Comparison of ENCODE assay signal across 11 cellular contexts in the genomic region with DNA sequence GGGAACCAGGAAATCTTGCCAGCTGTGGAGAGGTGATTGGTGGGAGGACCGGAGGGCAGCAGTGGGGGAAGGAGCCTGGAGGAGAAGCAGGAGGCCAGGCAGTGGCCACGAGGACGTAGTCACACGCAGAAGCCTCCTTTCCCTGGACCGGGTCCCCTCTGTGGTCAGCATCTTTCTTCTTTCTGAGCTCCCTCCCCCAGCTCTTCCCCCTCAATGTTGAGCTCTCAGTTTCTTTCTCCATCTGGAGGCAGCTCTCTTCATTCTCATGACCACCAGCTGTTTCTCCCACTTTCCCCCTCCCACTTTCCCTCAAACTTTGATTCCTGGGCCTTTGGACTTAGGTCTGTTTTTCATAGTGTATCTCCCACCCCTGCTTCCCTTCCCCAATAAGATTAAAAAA. TPM values are rescaled to one million over a fixed set of nuclear protein-coding genes. Genes with fewer than 3 reads are reported as not detected.
DNase-seq lines count a peak whose midpoint lies in the region; ATAC-seq and TF ChIP-seq lines count a peak whose summit lies in the region.
"Had no signal": no experiment of that assay in that cellular context is flagged by ENCODE, and none has a peak within 500 bp of the region (broad histone marks: within the 10 kb centered on the region; RNA-seq: fewer than 3 reads in every experiment).

No MANE protein-coding gene starts in this region.

- no peak for ATAC-seq in GM21515 (IDR thresholded peaks at IDR 0.05; ENCODE audit: unreplicated experiment)
- no peak for ATAC-seq in HG03135 (IDR thresholded peaks at IDR 0.05; ENCODE audit: unreplicated experiment)

- no peak for TF ChIP-seq CTCF in foreskin fibroblast (IDR thresholded peaks at IDR 0.05; ENCODE audit: low read depth, low read length)

- no peak for DNase-seq in SJSA1 (ENCODE audit: low read depth in 1 of 2, low spot score in 2 of 2)
- peak in 1 of 2 donors; percentile 46 for DNase-seq in foreskin fibroblast
- no peak for DNase-seq in trophoblast cell
- no peak for DNase-seq in NCI-H2081 treated with DMSO at 0.1 percent for 48 hours (lab: John Stamatoyannopoulos, UW)
- no peak for DNase-seq in CD4-positive, alpha-beta memory T cell
- DNase-seq: BE2C, MM.1S, NCI-H510A treated with DMSO at 0.1 percent for 48 hours had no signal

- H3K79me1 ChIP-seq in trophoblast cell (ENCODE audit: low read length), result peaks cover 33% of the 10 kb centered on the region

- peak overlapping the region; percentile 58 for H4K12ac ChIP-seq in trophoblast cell (ENCODE audit: low read depth, low read length)

- H3K18ac ChIP-seq in trophoblast cell (ENCODE audit: low read length), result peak overlapping the region; percentile 88

- H2BK12ac ChIP-seq in trophoblast cell (ENCODE audit: low read length), result peak overlapping the region; percentile 99

- peak overlapping the region; percentile 98 for H3K14ac ChIP-seq in trophoblast cell (ENCODE audit: low read length)

- no peak overlapping the region for H2AFZ ChIP-seq in ACC112 (ENCODE audit: low read length, unreplicated experiment)
- no peak overlapping the region for H2AFZ ChIP-seq in trophoblast cell (ENCODE audit: insufficient read depth, low read length, poor library complexity)

- peak overlapping the region; percentile 94 for H2BK120ac ChIP-seq in trophoblast cell (ENCODE audit: insufficient read depth, low read length, poor library complexity)

- no peak overlapping the region for H3K27ac Mint-ChIP-seq in CD4-positive, alpha-beta memory T cell

- no peaks in the 10 kb centered on the region for H3K4me1 Mint-ChIP-seq in CD4-positive, alpha-beta memory T cell

- peaks cover 21 to 30% of the 10 kb centered on the region in 2 donors for H3K27me3 Mint-ChIP-seq in CD4-positive, alpha-beta memory T cell

- H3K79me2 ChIP-seq in ACC112 (ENCODE audit: control insufficient read depth, insufficient read depth, low read length, unreplicated experiment) (peaks cover 87% of the 10 kb centered on the region), trophoblast cell (ENCODE audit: control insufficient read depth, insufficient read depth, low read length, poor library complexity) (peaks cover 14% of the 10 kb centered on the region)

- H3K9ac ChIP-seq in trophoblast cell (ENCODE audit: low read length), result no peak overlapping the region

- H3K4ac ChIP-seq in trophoblast cell (ENCODE audit: low read depth, low read length), result peak overlapping the region; percentile 88

- H3K36me3 ChIP-seq in ACC112 (ENCODE audit: insufficient read depth, low read length) (no peaks in the 10 kb centered on the region), SJSA1 (peaks cover 32% of the 10 kb centered on the region), trophoblast cell (ENCODE audit: control insufficient read depth in 1 of 2, insufficient read depth in 2 of 2, low read length in 2 of 2) (peaks cover 3 to 6% of the 10 kb centered on the region in 2 experiments)
- no peaks in the 10 kb centered on the region for H3K36me3 ChIP-seq in CD4-positive, alpha-beta memory T cell (ENCODE audit: insufficient read depth, low read length)
- H3K36me3 ChIP-seq: BE2C had no signal

- H4K91ac ChIP-seq in trophoblast cell (ENCODE audit: low read depth, low read length), result peak overlapping the region; percentile 98

- intact Hi-C loops in CD4-positive, alpha-beta memory T cell (cut with micrococcal nuclease), result no loop called here

- WGBS in trophoblast cell (ENCODE audit: extremely low coverage, insufficient coverage, insufficient read length), result no CpG with 5 or more reads among the region's 5 CpGs

- H3K9me3 ChIP-seq in SJSA1 (replicated peaks), result no peaks in the 10 kb centered on the region
- no peaks in the 10 kb centered on the region for H3K9me3 ChIP-seq in trophoblast cell (ENCODE audit: insufficient read depth, low read depth, low read length)
- no peaks in the 10 kb centered on the region for H3K9me3 ChIP-seq in CD4-positive, alpha-beta memory T cell (ENCODE audit: control insufficient read depth in 1 of 2, low read length in 2 of 2)
- H3K9me3 ChIP-seq: BE2C had no signal

- H2BK5ac ChIP-seq in trophoblast cell (ENCODE audit: low read depth, low read length, poor library complexity), result peak overlapping the region; percentile 98

- peak overlapping the region; percentile 13 for H3K4me2 ChIP-seq in trophoblast cell (ENCODE audit: low read length)

- H3K36me3 Mint-ChIP-seq in CD4-positive, alpha-beta memory T cell, result no peaks in the 10 kb centered on the region

- H3K23ac ChIP-seq in trophoblast cell (ENCODE audit: low read length), result no peak overlapping the region

- H3K4me1 ChIP-seq in ACC112 (ENCODE audit: control insufficient read depth, insufficient read depth, low read length, unreplicated experiment) (peaks cover 70% of the 10 kb centered on the region), SJSA1 (replicated peaks) (peaks cover 80% of the 10 kb centered on the region), trophoblast cell (ENCODE audit: control insufficient read depth in 1 of 2, insufficient read depth in 2 of 2, low read length in 2 of 2) (peaks cover 47 to 66% of the 10 kb centered on the region in 2 experiments)
- H3K4me1 ChIP-seq in CD4-positive, alpha-beta memory T cell (ENCODE audit: insufficient read depth, low read length), result no peaks in the 10 kb centered on the region
- H3K4me1 ChIP-seq: BE2C had no signal

- CTCF ChIA-PET in CD4-positive, alpha-beta memory T cell (lab: Charles Lee; ENCODE audit: partially characterized antibody), result interaction anchor here (1.3 kb wide), 1 partner anchor 48 kb away, joined by 3 read pairs; no protein-coding TSS in a partner anchor

- H3K4me3 Mint-ChIP-seq in CD4-positive, alpha-beta memory T cell, result no peak overlapping the region

- peak overlapping the region; percentile 96 for H2AK5ac ChIP-seq in trophoblast cell (ENCODE audit: low read length)

- H4K8ac ChIP-seq in trophoblast cell (ENCODE audit: low read depth, low read length), result peak overlapping the region; percentile 88

- H3K27me3 ChIP-seq in ACC112 (ENCODE audit: insufficient read depth, low read length), result no peaks in the 10 kb centered on the region
- H3K27me3 ChIP-seq in SJSA1 (replicated peaks), result no peaks in the 10 kb centered on the region
- H3K27me3 ChIP-seq in trophoblast cell (ENCODE audit: insufficient read depth, low read length), result no peaks in the 10 kb centered on the region
- no peaks in the 10 kb centered on the region for H3K27me3 ChIP-seq in CD4-positive, alpha-beta memory T cell (ENCODE audit: insufficient read depth, low read length)
- H3K27me3 ChIP-seq: BE2C had no signal

- peak overlapping the region; percentile 69 for H3K4me3 ChIP-seq in ACC112 (ENCODE audit: low read depth, low read length)
- no peak overlapping the region for H3K4me3 ChIP-seq in SJSA1
- H3K4me3 ChIP-seq in foreskin fibroblast (ENCODE audit: low read depth in 1 of 2, low read length in 2 of 2), result peak overlapping the region; percentile 18 to 28
- no peak overlapping the region for H3K4me3 ChIP-seq in trophoblast cell (ENCODE audit: low read depth, low read length)
- no peak overlapping the region for H3K4me3 ChIP-seq in CD4-positive, alpha-beta memory T cell (ENCODE audit: low read length in 2 of 2)

- H3K9me3 Mint-ChIP-seq in CD4-positive, alpha-beta memory T cell, result no peaks in the 10 kb centered on the region

- H3K27ac ChIP-seq in ACC112 (ENCODE audit: low read depth, low read length) (peak overlapping the region; percentile 91), SJSA1 (peak overlapping the region; percentile 96), trophoblast cell (ENCODE audit: low read depth, low read length) (peak overlapping the region; percentile 99)
- no peak overlapping the region for H3K27ac ChIP-seq in CD4-positive, alpha-beta memory T cell (ENCODE audit: low read depth, low read length)

- POLR2A ChIA-PET in CD4-positive, alpha-beta memory T cell (lab: Charles Lee; ENCODE audit: partially characterized antibody), result no interaction called here

RNA-seq across cellular contexts. Expression of gene KIRREL1, which starts 18.3 kb away (rescaled TPM):
- total RNA-seq in SJSA1 (2014; rRNA removed; shearing (Covaris generic)), result 83.9 and 123 TPM in 2 replicates
- polyA plus RNA-seq in trophoblast cell (2013), result 42.1 and 42.5 TPM in 2 replicates
- total RNA-seq in CD4-positive, alpha-beta memory T cell, result not detected
- polyA plus RNA-seq in CD4-positive, alpha-beta memory T cell, result not detected

Comparison
In these comparisons a context has a peak if more than half of its experiments do, and no peak if none do; other contexts are left out.
1. H3K4me3 ChIP-seq: peak in ACC112 (single experiment) and foreskin fibroblast (2 of 2); none in SJSA1 (single experiment), trophoblast cell (single experiment) and CD4-positive, alpha-beta memory T cell (0 of 2).
2. RNA of gene KIRREL1, which starts 18.3 kb away (total RNA-seq): 83.9 to 123 TPM in SJSA1; not detected in CD4-positive, alpha-beta memory T cell; every median in the first group is over 10 times any median in the second.